In the genomic region with DNA sequence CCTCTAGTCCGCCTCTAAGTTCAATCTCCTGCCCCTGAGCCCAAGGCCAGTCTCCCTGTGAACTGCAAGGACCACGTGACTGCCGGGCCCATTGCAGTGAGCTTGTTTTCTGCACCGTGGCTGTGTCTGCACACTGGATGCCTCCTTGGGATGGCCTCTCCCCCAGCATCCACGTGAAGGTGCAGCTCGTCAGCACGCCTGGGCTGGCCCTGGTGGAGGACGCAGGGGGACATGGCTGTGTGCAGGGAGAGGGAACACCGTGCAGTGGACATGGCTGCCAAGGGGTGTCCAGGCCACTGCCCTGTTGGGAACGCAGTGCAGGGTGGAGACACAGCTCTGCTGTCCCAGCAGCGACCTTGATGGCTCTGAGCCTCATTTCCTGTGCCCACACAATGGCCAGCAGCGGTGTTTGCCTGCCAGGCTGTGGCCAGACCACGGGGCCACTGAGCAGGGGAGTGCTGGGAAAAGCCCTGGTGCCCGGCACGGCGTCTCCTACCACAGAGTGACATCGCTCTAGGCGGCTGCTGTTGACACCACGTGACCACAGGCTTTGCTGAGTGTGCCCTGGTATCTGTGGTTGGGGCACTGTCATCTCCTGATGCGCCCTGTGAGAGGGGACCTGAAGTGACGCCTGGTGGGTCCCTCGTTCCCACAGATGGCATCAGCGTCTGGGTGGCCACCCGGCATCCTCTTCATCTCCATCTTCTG, we compare ENCODE assay signal across 11 cellular contexts. TPM values are rescaled to one million over a fixed set of nuclear protein-coding genes. Genes with fewer than 3 reads are reported as not detected.
DNase-seq lines count a peak whose midpoint lies in the region; ATAC-seq and TF ChIP-seq lines count a peak whose summit lies in the region.
"Had no signal": no experiment of that assay in that cellular context is flagged by ENCODE, and none has a peak within 500 bp of the region (broad histone marks: within the 10 kb centered on the region; RNA-seq: fewer than 3 reads in every experiment).

No MANE protein-coding gene starts in this region.

- no peak for TF ChIP-seq CTCF in OCI-LY1 (IDR thresholded peaks at IDR 0.05; ENCODE audit: low read length)
- no peak for TF ChIP-seq CTCF in psoas muscle (IDR thresholded peaks at IDR 0.05)
- no peak for TF ChIP-seq CTCF in coronary artery (IDR thresholded peaks at IDR 0.05)

- H3K9me3 ChIP-seq in OCI-LY1 (ENCODE audit: low read length): no peaks in the 10 kb centered on the region
- no peaks in the 10 kb centered on the region for H3K9me3 ChIP-seq in psoas muscle
- no peaks in the 10 kb centered on the region for H3K9me3 ChIP-seq in HAP-1
- H3K9me3 ChIP-seq: body of pancreas had no signal

- H3K9me2 ChIP-seq in OCI-LY1 (ENCODE audit: low read depth, low read length): no peaks in the 10 kb centered on the region

- H3K4me2 ChIP-seq in OCI-LY1 (ENCODE audit: low read length): peak overlapping the region; percentile 9; the same call in 1 of the 2 replicates

- H3K79me2 ChIP-seq in OCI-LY1 (ENCODE audit: insufficient read depth, low read length): no peaks in the 10 kb centered on the region

- H3K9ac ChIP-seq in OCI-LY1 (ENCODE audit: low read length): peak overlapping the region; percentile 54; the same call in 1 of the 2 replicates

- DNase-seq in left cardiac atrium (peak; percentile 12), psoas muscle (peak in 1 of 2 donors; percentile 41), NCI-H748 (lab: John Stamatoyannopoulos, UW; ENCODE audit: unreplicated experiment) (no peak), HAP-1 (ENCODE audit: low spot score in 2 of 2) (no peak), NCI-H510A treated with DMSO at 0.1 percent for 48 hours (lab: John Stamatoyannopoulos, UW) (no peak), coronary artery (ENCODE audit: low spot score) (no peak)
- DNase-seq: KG1, NCI-H446 had no signal

- peak; percentile 14 for ATAC-seq in GM21447 (IDR thresholded peaks at IDR 0.05; ENCODE audit: unreplicated experiment)
- ATAC-seq in left cardiac atrium: peak in 1 of 2 donors; percentile 48
- ATAC-seq in psoas muscle: peak in 1 of 4 donors; percentile 3
- ATAC-seq: body of pancreas had no signal

- 86 to 90% (median 87%) methylated on average over 24 of the region's 24 CpGs for WGBS in psoas muscle, 3 donors

- in situ Hi-C loops in HAP-1 (cut with MboI; ENCODE audit: low sequenced_read_pairs): no loop called here

- H3K27ac ChIP-seq in OCI-LY1 (ENCODE audit: low read depth, low read length, poor library complexity, severe bottlenecking) (peak overlapping the region; percentile 80), psoas muscle (peak overlapping the region; percentile 23), coronary artery (no peak overlapping the region)

- H3K4me3 ChIP-seq in OCI-LY1 (ENCODE audit: low read depth, low read length, poor library complexity, severe bottlenecking): no peak overlapping the region
- no peak overlapping the region for H3K4me3 ChIP-seq in psoas muscle
- H3K4me3 ChIP-seq in HAP-1: no peak overlapping the region
- H3K4me3 ChIP-seq in coronary artery: no peak overlapping the region
- H3K4me3 ChIP-seq: body of pancreas had no signal

- H2AFZ ChIP-seq in OCI-LY1 (ENCODE audit: low read length): no peak overlapping the region

- H3F3A ChIP-seq in OCI-LY1 (ENCODE audit: insufficient read depth, low read length): no peaks in the 10 kb centered on the region

- peaks cover 71% of the 10 kb centered on the region for H3K4me1 ChIP-seq in OCI-LY1 (ENCODE audit: insufficient read depth, low read length, severe bottlenecking)
- no peaks in the 10 kb centered on the region for H3K4me1 ChIP-seq in psoas muscle
- H3K4me1 ChIP-seq in HAP-1: peaks cover 4% of the 10 kb centered on the region; the same call in 1 of the 2 replicates
- H3K4me1 ChIP-seq: body of pancreas had no signal

- H4K20me1 ChIP-seq in OCI-LY1 (ENCODE audit: insufficient read depth, low read length): no peaks in the 10 kb centered on the region

- intact Hi-C loops in left cardiac atrium (cut with DNase I): no loop called here
- intact Hi-C loops in psoas muscle (cut with DNase I): no loop called here

- H3K27me3 ChIP-seq in OCI-LY1 (ENCODE audit: insufficient read depth, low read length): no peaks in the 10 kb centered on the region
- peaks cover 0 to 2% (median 0%) of the 10 kb centered on the region in 3 donors for H3K27me3 ChIP-seq in psoas muscle (ENCODE audit: insufficient read depth in 3 of 3, low read length in 2 of 3)
- H3K27me3 ChIP-seq in HAP-1 (ENCODE audit: low read depth): no peaks in the 10 kb centered on the region

- H3K36me3 ChIP-seq in OCI-LY1 (ENCODE audit: insufficient read depth, low read length) (no peaks in the 10 kb centered on the region), psoas muscle (ENCODE audit: insufficient read depth in 1 of 2, low read depth in 1 of 2) (no peaks in the 10 kb centered on the region), HAP-1 (replicated peaks) (0 out of 2 replicates have a peak, but pooled peaks cover 3% of the 10 kb centered on the region)

RNA-seq across cellular contexts. Expression of a gene that starts 26.9 kb away (rescaled TPM):
- total RNA-seq in left cardiac atrium (10 to 100 TPM; 41.4 to 42.3 TPM), psoas muscle (10 to 100 TPM; 55.8 to 62.7 (median 59.1) TPM)
- 10 to 100 TPM; 38.2 to 63.4 (median 49.4) TPM for polyA plus RNA-seq in psoas muscle

Comparison
In these comparisons a context has a peak if more than half of its experiments do, and no peak if none do; other contexts are left out.
1. H3K27ac ChIP-seq: peak in OCI-LY1 (single experiment) and psoas muscle (single experiment); none in coronary artery (0 of 2).